ENCODE assay signal across 19 cellular contexts in the genomic region with DNA sequence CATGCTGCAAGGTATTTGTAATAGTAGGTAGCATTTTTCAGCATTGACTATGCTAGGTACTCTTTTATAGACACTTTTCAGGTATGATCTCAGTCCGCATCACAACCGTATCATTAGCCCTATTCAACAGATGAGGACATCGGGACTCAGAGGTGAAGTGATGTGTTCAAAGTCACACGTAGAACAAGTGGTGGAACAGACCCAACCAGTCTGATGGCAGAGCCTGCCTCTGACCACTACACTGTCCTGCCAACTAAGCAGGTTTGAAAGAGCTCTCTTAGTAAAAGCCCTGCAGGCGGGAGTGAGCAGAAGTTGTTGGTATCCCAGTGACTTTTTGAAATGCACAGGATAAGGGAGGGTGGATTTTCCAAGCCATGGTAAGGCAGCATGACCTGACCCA. TPM values are rescaled to one million over a fixed set of nuclear protein-coding genes. Genes with fewer than 3 reads are reported as not detected.
A peak's percentile ranks its signal among the peaks of the same experiment; 100 is the strongest.
DNase-seq lines count a peak whose midpoint lies in the region; ATAC-seq, FAIRE-seq and TF ChIP-seq lines count a peak whose summit lies in the region.
"Had no signal": no experiment of that assay in that cellular context is flagged by ENCODE, and none has a peak within 500 bp of the region (broad histone marks: within the 10 kb centered on the region; RNA-seq: fewer than 3 reads in every experiment).

No MANE protein-coding gene starts in this region.

- no peaks in the 10 kb centered on the region; the same call in 1 of the 2 replicates for H3K4me1 ChIP-seq in HEK293 (ENCODE audit: control insufficient read depth, insufficient read depth, low read length)
- H3K4me1 ChIP-seq in spleen = peaks cover 0 to 65% (median 27%) of the 10 kb centered on the region in 6 donors

- no peak for FAIRE-seq in GM19239 (lab: Jason Lieb, UNC)

- no peak overlapping the region for H3K4me3 Mint-ChIP-seq in activated CD4-positive, alpha-beta T cell treated with anti-CD3 and anti-CD28 coated beads for 36 hours

- CTCF ChIA-PET in activated CD4-positive, alpha-beta T cell treated with anti-CD3 and anti-CD28 coated beads for 36 hours (lab: Charles Lee) = interaction anchor here (1.0 kb wide), 1 partner anchor 15 kb away, joined by 4 read pairs; no protein-coding TSS in a partner anchor
- CTCF ChIA-PET in HEK293 (lab: Yijun Ruan, JAX) = interaction anchor here (1.3 to 1.4 kb wide), 3 partner anchors 27 to 41 kb away, joined by 3 to 4 read pairs (median 4); a partner anchor contains a TSS

- peaks cover 24% of the 10 kb centered on the region for H3K36me3 Mint-ChIP-seq in activated CD4-positive, alpha-beta T cell treated with anti-CD3 and anti-CD28 coated beads for 36 hours (ENCODE audit: low read depth)

- TF ChIP-seq CTCF in HEK293 (tag by site-specific recombination; IDR thresholded peaks at IDR 0.05) (no peak), epithelial cell of esophagus (IDR thresholded peaks at IDR 0.05; ENCODE audit: insufficient read depth, low read depth, low read length, missing control alignments) (no peak), spleen (IDR thresholded peaks at IDR 0.05 in 8 of 11, conservative IDR thresholded peaks at IDR 0.05 in 3 of 11) (no peak)

- H3K27ac Mint-ChIP-seq in activated CD4-positive, alpha-beta T cell treated with anti-CD3 and anti-CD28 coated beads for 36 hours = peak overlapping the region; percentile 43

- H3K4me3 ChIP-seq in HEK293 (ENCODE audit: low read depth, low read length) (no peak overlapping the region), epithelial cell of esophagus (ENCODE audit: low read length) (no peak overlapping the region), spleen (no peak overlapping the region)

- H3K4me1 Mint-ChIP-seq in activated CD4-positive, alpha-beta T cell treated with anti-CD3 and anti-CD28 coated beads for 36 hours = no peaks in the 10 kb centered on the region

- no peaks in the 10 kb centered on the region for H3K9me3 ChIP-seq in HEK293 (ENCODE audit: control insufficient read depth, insufficient read depth, low read depth, low read length)
- no peaks in the 10 kb centered on the region for H3K9me3 ChIP-seq in spleen

- peak overlapping the region; percentile 21; the same call in 1 of the 2 replicates for H3K27ac ChIP-seq in HEK293 (ENCODE audit: extremely low read depth, low read depth, low read length)
- peak overlapping the region in 6 of 8 donors; percentile 20 to 91 (median 72) for H3K27ac ChIP-seq in spleen
- H3K27ac ChIP-seq: C4-2B had no signal

- no peak for DNase-seq in activated CD4-positive, alpha-beta T cell treated with anti-CD3 and anti-CD28 coated beads for 36 hours
- DNase-seq in activated CD4-positive, alpha-beta T cell treated with anti-CD3 and anti-CD28 coated beads, Interleukin-2, amount 50 U/mL, for 1 hour = no peak
- DNase-seq in epithelial cell of esophagus (ENCODE audit: low read depth) = peak; percentile 73
- DNase-seq in spleen = no peak
- DNase-seq in activated effector memory CD4-positive, alpha-beta T cell treated with anti-CD3 and anti-CD28 coated beads, Interleukin-2, amount 50 U/mL, for 16 hours = no peak
- DNase-seq in iPS-NIHi7 (ENCODE audit: extremely low spot score) = no peak
- no peak for DNase-seq in GM19239 (ENCODE audit: insufficient read length, low spot score)
- DNase-seq: 8988T, COR-L47, HCEC 1CT, Karpas-422, NCI-H1417, NCI-H1930, NCI-H2171, NCI-H774 had no signal

- no peaks in the 10 kb centered on the region for H3K9me3 Mint-ChIP-seq in activated CD4-positive, alpha-beta T cell treated with anti-CD3 and anti-CD28 coated beads for 36 hours (ENCODE audit: low read depth)

- H3K27me3 Mint-ChIP-seq in activated CD4-positive, alpha-beta T cell treated with anti-CD3 and anti-CD28 coated beads for 36 hours = no peaks in the 10 kb centered on the region

- intact Hi-C loops in activated CD4-positive, alpha-beta T cell treated with anti-CD3 and anti-CD28 coated beads for 36 hours (cut with DNase I, micrococcal nuclease) = no loop called here
- intact Hi-C loops in spleen (cut with DNase I; ENCODE audit: low total_unique reads) = no loop called here

- WGBS in spleen, 5 donors = 94 to 96% (median 95%) methylated on average over 5 of the region's 5 CpGs

- peaks cover 85 to 97% of the 10 kb centered on the region in 2 experiments for H3K36me3 ChIP-seq in HEK293 (ENCODE audit: control insufficient read depth in 2 of 2, insufficient read depth in 1 of 2, low read length in 2 of 2)
- H3K36me3 ChIP-seq in spleen = peaks cover 0 to 100% (median 40%) of the 10 kb centered on the region in 6 donors

- no peaks in the 10 kb centered on the region for H3K27me3 ChIP-seq in spleen (replicated peaks in 1 of 7)

- no peak for ATAC-seq in activated CD4-positive, alpha-beta T cell treated with anti-CD3 and anti-CD28 coated beads for 36 hours
- ATAC-seq: Panc1 had no signal

- POLR2A ChIA-PET in activated CD4-positive, alpha-beta T cell treated with anti-CD3 and anti-CD28 coated beads for 36 hours (lab: Charles Lee) = no interaction called here
- POLR2A ChIA-PET in HEK293 (lab: Yijun Ruan, JAX) = interaction anchor here (1.1 to 1.5 kb wide), 2 partner anchors 20 to 29 kb away, joined by 3 to 4 read pairs; a partner anchor contains a TSS

- TF ChIP-seq POLR2A in spleen (IDR thresholded peaks at IDR 0.05) = no peak

TF ChIP-seq in HEK293, 187 proteins besides CTCF, POLR2A, EP300 and RAD21:
- TF ChIP-seq ZNF600 (tag by site-specific recombination; IDR thresholded peaks at IDR 0.05) (0 out of 2 replicates have a peak, but pooled peaks have one; percentile 11), ZNF214 (tag by site-specific recombination; IDR thresholded peaks at IDR 0.05; ENCODE audit: borderline replicate concordance) (no peak), ZNF112 (tag by site-specific recombination; IDR thresholded peaks at IDR 0.05) (no peak), WT1 (tag by site-specific recombination; IDR thresholded peaks at IDR 0.05) (no peak), ZNF626 (tag by site-specific recombination; IDR thresholded peaks at IDR 0.05) (no peak), KLF8 (tag by site-specific recombination; IDR thresholded peaks at IDR 0.05) (no peak)
- TF ChIP-seq, protein P1, sequence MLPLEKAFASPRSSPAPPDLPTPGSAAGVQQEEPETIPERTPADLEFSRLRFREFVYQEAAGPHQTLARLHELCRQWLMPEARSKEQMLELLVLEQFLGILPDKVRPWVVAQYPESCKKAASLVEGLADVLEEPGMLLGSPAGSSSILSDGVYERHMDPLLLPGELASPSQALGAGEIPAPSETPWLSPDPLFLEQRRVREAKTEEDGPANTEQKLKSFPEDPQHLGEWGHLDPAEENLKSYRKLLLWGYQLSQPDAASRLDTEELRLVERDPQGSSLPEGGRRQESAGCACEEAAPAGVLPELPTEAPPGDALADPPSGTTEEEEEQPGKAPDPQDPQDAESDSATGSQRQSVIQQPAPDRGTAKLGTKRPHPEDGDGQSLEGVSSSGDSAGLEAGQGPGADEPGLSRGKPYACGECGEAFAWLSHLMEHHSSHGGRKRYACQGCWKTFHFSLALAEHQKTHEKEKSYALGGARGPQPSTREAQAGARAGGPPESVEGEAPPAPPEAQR (tag by site-specific recombination; IDR thresholded peaks at IDR 0.05) = no peak

RNA-seq across cellular contexts. Expression of a gene that starts 20.2 kb away (rescaled TPM):
- total RNA-seq in activated CD4-positive, alpha-beta T cell treated with anti-CD3 and anti-CD28 coated beads for 36 hours = 10 to 100 TPM; 40.4 to 54.2 TPM
- 10 to 100 TPM; 35.0 to 48.1 (median 39.8) TPM for total RNA-seq in spleen
- 10 to 100 TPM; 27.4 to 51.3 (median 35.6) TPM for polyA plus RNA-seq in spleen

RNA-seq across cellular contexts. Expression of a gene that starts 20.4 kb away (rescaled TPM):
- 10 to 100 TPM; 24.0 to 34.6 TPM for total RNA-seq in activated CD4-positive, alpha-beta T cell treated with anti-CD3 and anti-CD28 coated beads for 36 hours
- 10 to 100 TPM; 25.7 to 45.7 (median 34.6) TPM for total RNA-seq in spleen
- 10 to 100 TPM; 15.5 to 28.2 (median 20.5) TPM for polyA plus RNA-seq in spleen

RNA-seq across cellular contexts. Expression of a gene that starts 28.5 kb away (rescaled TPM):
- total RNA-seq in activated CD4-positive, alpha-beta T cell treated with anti-CD3 and anti-CD28 coated beads for 36 hours = 10 to 100 TPM; 45.2 to 46.9 TPM
- 100 to 1,000 TPM in 1 of 7 donors, 10 to 100 TPM in 6; 66.4 to 108 (median 84.1) TPM for total RNA-seq in spleen
- polyA plus RNA-seq in spleen = 10 to 100 TPM; 26.7 to 56.3 (median 42.1) TPM

RNA-seq across cellular contexts. Expression of a gene that starts 34.9 kb away (rescaled TPM):
- total RNA-seq in activated CD4-positive, alpha-beta T cell treated with anti-CD3 and anti-CD28 coated beads for 36 hours = 100 to 1,000 TPM; 231 to 333 TPM
- total RNA-seq in spleen = 100 to 1,000 TPM; 178 to 354 (median 288) TPM
- 100 to 1,000 TPM; 421 to 492 (median 452) TPM for polyA plus RNA-seq in spleen
- total RNA-seq: NCI-H460 had no signal

RNA-seq across cellular contexts. Expression of a gene that starts 35.9 kb away (rescaled TPM):
- 10 to 100 TPM; 69.1 to 69.3 TPM for total RNA-seq in activated CD4-positive, alpha-beta T cell treated with anti-CD3 and anti-CD28 coated beads for 36 hours
- 100 to 1,000 TPM in 6 of 7 donors, 10 to 100 TPM in 1; 91.5 to 396 (median 191) TPM for total RNA-seq in spleen
- 100 to 1,000 TPM in 1 of 3 donors, 10 to 100 TPM in 2; 63.2 to 117 (median 72.6) TPM for polyA plus RNA-seq in spleen
